In genomic region chr21:46182548-46183336, GRCh38 we compare ENCODE assay signal across 10 cellular contexts. TPM values are rescaled to one million over a fixed set of nuclear protein-coding genes. Genes with fewer than 3 reads are reported as not detected.
A peak's percentile ranks its signal among the peaks of the same experiment; 100 is the strongest.
DNase-seq lines count a peak whose midpoint lies in the region; ATAC-seq lines count a peak whose summit lies in the region.
"Had no signal": no experiment of that assay in that cellular context is flagged by ENCODE, and none has a peak within 500 bp of the region (broad histone marks: within the 10 kb centered on the region; RNA-seq: fewer than 3 reads in every experiment).

No MANE protein-coding gene starts in this region.

- H3K9me3 ChIP-seq in right cardiac atrium (ENCODE audit: control insufficient read depth, low read length), result no peaks in the 10 kb centered on the region
- H3K9me3 ChIP-seq: neutrophil had no signal

- no peaks in the 10 kb centered on the region for H3K27me3 ChIP-seq in right cardiac atrium (ENCODE audit: control insufficient read depth, insufficient read depth)
- H3K27me3 ChIP-seq: neutrophil had no signal

- 88% methylated on average over 44 of the region's 44 CpGs for WGBS in right cardiac atrium

- no peaks in the 10 kb centered on the region for H3K36me3 Mint-ChIP-seq in activated T-cell treated with anti-CD3 and anti-CD28 coated beads, Interleukin-2, amount 50 U/mL, for 4 hours (ENCODE audit: insufficient read depth)
- H3K36me3 Mint-ChIP-seq in stimulated activated naive B cell treated with anti-CD40 and anti-IgM and Interleukin-4, amounts not matched to agents 10 μg/mL and 1 μg/mL and 100 μg/mL, for 72 hours, result peaks cover under 1 to 2% of the 10 kb centered on the region in 2 donors

- ATAC-seq in activated T-cell treated with anti-CD3 and anti-CD28 coated beads, Interleukin-2, amount 50 U/mL, for 4 hours, result no peak
- peak; percentile 23 to 26 for ATAC-seq in right cardiac atrium
- no peak for ATAC-seq in stimulated activated naive B cell treated with anti-CD40 and anti-IgM and Interleukin-4, amounts not matched to agents 10 μg/mL and 1 μg/mL and 100 μg/mL, for 72 hours (replicated peaks)

- H3K27ac ChIP-seq in right cardiac atrium (ENCODE audit: low read length), result no peak overlapping the region
- H3K27ac ChIP-seq: neutrophil had no signal

- H3K4me1 Mint-ChIP-seq in activated T-cell treated with anti-CD3 and anti-CD28 coated beads, Interleukin-2, amount 50 U/mL, for 4 hours (ENCODE audit: low read depth), result peaks cover 1% of the 10 kb centered on the region
- H3K4me1 Mint-ChIP-seq in stimulated activated naive B cell treated with anti-CD40 and anti-IgM and Interleukin-4, amounts not matched to agents 10 μg/mL and 1 μg/mL and 100 μg/mL, for 72 hours, result peaks cover 2 to 11% of the 10 kb centered on the region in 2 donors

- no peak overlapping the region for H3K4me3 ChIP-seq in right cardiac atrium (ENCODE audit: low read length)

- H3K27me3 Mint-ChIP-seq in activated T-cell treated with anti-CD3 and anti-CD28 coated beads, Interleukin-2, amount 50 U/mL, for 4 hours (ENCODE audit: low read depth), result no peaks in the 10 kb centered on the region
- no peaks in the 10 kb centered on the region for H3K27me3 Mint-ChIP-seq in stimulated activated naive B cell treated with anti-CD40 and anti-IgM and Interleukin-4, amounts not matched to agents 10 μg/mL and 1 μg/mL and 100 μg/mL, for 72 hours

- intact Hi-C loops in right cardiac atrium (cut with DNase I), result no loop called here

- H3K4me1 ChIP-seq in right cardiac atrium (ENCODE audit: control insufficient read depth, insufficient read depth, low read length), result peaks cover 2% of the 10 kb centered on the region

- H3K4me3 Mint-ChIP-seq in activated T-cell treated with anti-CD3 and anti-CD28 coated beads, Interleukin-2, amount 50 U/mL, for 4 hours, result peak overlapping the region; percentile 45
- peak overlapping the region; percentile 68 to 80 for H3K4me3 Mint-ChIP-seq in stimulated activated naive B cell treated with anti-CD40 and anti-IgM and Interleukin-4, amounts not matched to agents 10 μg/mL and 1 μg/mL and 100 μg/mL, for 72 hours

- no peaks in the 10 kb centered on the region for H3K9me3 Mint-ChIP-seq in activated T-cell treated with anti-CD3 and anti-CD28 coated beads, Interleukin-2, amount 50 U/mL, for 4 hours
- H3K9me3 Mint-ChIP-seq in stimulated activated naive B cell treated with anti-CD40 and anti-IgM and Interleukin-4, amounts not matched to agents 10 μg/mL and 1 μg/mL and 100 μg/mL, for 72 hours, result peaks cover 0 to under 1% of the 10 kb centered on the region in 2 donors

- peak; percentile 14 for DNase-seq in activated T-cell treated with anti-CD3 and anti-CD28 coated beads, Interleukin-2, amount 50 U/mL, for 1 hour
- DNase-seq in activated T-cell treated with anti-CD3 and anti-CD28 coated beads, Interleukin-2, amount 50 U/mL, for 48 hours, result no peak
- DNase-seq in activated T-cell treated with anti-CD3 and anti-CD28 coated beads, Interleukin-2, amount 50 U/mL, for 4 hours, result no peak
- DNase-seq in right cardiac atrium (peak; percentile 74 to 83 (median 82)), glomerular visceral epithelial cell (ENCODE audit: extremely low spot score) (no peak), SHP77 treated with DMSO at 0.1 percent for 48 hours (lab: John Stamatoyannopoulos, UW) (no peak)
- no peak for DNase-seq in stimulated activated naive B cell treated with anti-CD40 and anti-IgM and Interleukin-4, amounts not matched to agents 10 μg/mL and 1 μg/mL and 100 μg/mL, for 72 hours
- no peak for DNase-seq in stimulated activated CD4-positive, alpha-beta T cell treated with anti-CD3 and anti-CD28 coated beads, Interleukin-4, amount 100 ng/mL, for 1 hour
- DNase-seq: T1000 had no signal

- H3K27ac Mint-ChIP-seq in stimulated activated naive B cell treated with anti-CD40 and anti-IgM and Interleukin-4, amounts not matched to agents 10 μg/mL and 1 μg/mL and 100 μg/mL, for 72 hours, result peak overlapping the region; percentile 62

RNA-seq across cellular contexts. Expression of gene SPATC1L, which starts 1.5 kb away (rescaled TPM):
- total RNA-seq in activated T-cell treated with anti-CD3 and anti-CD28 coated beads, Interleukin-2, amount 50 U/mL, for 4 hours, result 10 to 100 TPM in 2 of 3 donors, 1 to 10 TPM in 1; 6.8 to 17.5 (median 10.6) TPM
- 10 to 100 TPM in 3 of 4 donors, 1 to 10 TPM in 1; 8.8 to 12.0 (median 11.6) TPM for total RNA-seq in right cardiac atrium
- 10.3 TPM for polyA plus RNA-seq in right cardiac atrium

RNA-seq across cellular contexts. Expression of gene FTCD, which starts 27.4 kb away (rescaled TPM):
- total RNA-seq in activated T-cell treated with anti-CD3 and anti-CD28 coated beads, Interleukin-2, amount 50 U/mL, for 4 hours, result under 1 TPM; 0.33 to 0.71 (median 0.40) TPM
- total RNA-seq in right cardiac atrium, result 1 to 10 TPM; 1.6 to 3.5 (median 2.0) TPM
- 1.00 TPM for polyA plus RNA-seq in right cardiac atrium

RNA-seq across cellular contexts. Expression of gene LSS, which starts 45.8 kb away (rescaled TPM):
- total RNA-seq in activated T-cell treated with anti-CD3 and anti-CD28 coated beads, Interleukin-2, amount 50 U/mL, for 4 hours, result 10 to 100 TPM; 14.5 to 20.6 (median 17.2) TPM
- total RNA-seq in right cardiac atrium, result 10 to 100 TPM; 55.0 to 91.9 (median 79.7) TPM
- polyA plus RNA-seq in right cardiac atrium, result 34.1 TPM

Comparison
In these comparisons a context has a peak if more than half of its experiments do, and no peak if none do; other contexts are left out.
1. DNase-seq: peak in activated T-cell treated with anti-CD3 and anti-CD28 coated beads, Interleukin-2, amount 50 U/mL, for 1 hour (single experiment) and right cardiac atrium (3 of 3); none in activated T-cell treated with anti-CD3 and anti-CD28 coated beads, Interleukin-2, amount 50 U/mL, for 48 hours (0 of 2), activated T-cell treated with anti-CD3 and anti-CD28 coated beads, Interleukin-2, amount 50 U/mL, for 4 hours (single experiment), stimulated activated naive B cell treated with anti-CD40 and anti-IgM and Interleukin-4, amounts not matched to agents 10 μg/mL and 1 μg/mL and 100 μg/mL, for 72 hours (single experiment), glomerular visceral epithelial cell (single experiment), stimulated activated CD4-positive, alpha-beta T cell treated with anti-CD3 and anti-CD28 coated beads, Interleukin-4, amount 100 ng/mL, for 1 hour (single experiment) and SHP77 treated with DMSO at 0.1 percent for 48 hours (single experiment).
2. ATAC-seq: peak in right cardiac atrium (2 of 2); none in activated T-cell treated with anti-CD3 and anti-CD28 coated beads, Interleukin-2, amount 50 U/mL, for 4 hours (0 of 2) and stimulated activated naive B cell treated with anti-CD40 and anti-IgM and Interleukin-4, amounts not matched to agents 10 μg/mL and 1 μg/mL and 100 μg/mL, for 72 hours (0 of 2).